In the genomic region with DNA sequence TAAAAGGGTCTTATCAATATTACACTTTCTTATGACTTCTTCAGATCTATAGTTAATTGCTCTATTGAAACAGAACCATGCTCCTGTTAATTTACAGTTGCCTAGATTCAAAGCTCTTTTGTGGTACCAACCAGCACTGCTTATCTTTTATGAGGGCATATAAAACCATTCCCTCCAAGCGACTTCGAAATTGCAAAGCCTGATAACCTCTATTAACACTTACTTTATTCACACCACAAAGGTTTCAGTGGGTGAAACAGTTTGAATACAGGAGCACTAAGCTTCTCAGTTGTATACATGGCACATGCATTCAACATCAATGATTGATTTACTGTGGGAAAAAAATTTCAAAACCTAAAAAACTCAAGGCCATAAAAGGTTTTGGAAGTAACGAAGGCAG, we compare ENCODE assay signal across 1 cellular context.
TF ChIP-seq lines count a peak whose summit lies in the region.

No MANE protein-coding gene starts in this region.

TF ChIP-seq in HEK293, 187 proteins besides CTCF, POLR2A, EP300 and RAD21 (continued from another document and continues in another):
- TF ChIP-seq ZNF707 (tag by site-specific recombination; IDR thresholded peaks at IDR 0.05), result no peak
- TF ChIP-seq REPIN1 (tag by site-specific recombination; IDR thresholded peaks at IDR 0.05; ENCODE audit: low read depth), result no peak
- TF ChIP-seq ZFP3 (tag by site-specific recombination; IDR thresholded peaks at IDR 0.05; ENCODE audit: low read depth), result peak; percentile 19; the same call in 1 of the 2 replicates
- TF ChIP-seq, protein P1, sequence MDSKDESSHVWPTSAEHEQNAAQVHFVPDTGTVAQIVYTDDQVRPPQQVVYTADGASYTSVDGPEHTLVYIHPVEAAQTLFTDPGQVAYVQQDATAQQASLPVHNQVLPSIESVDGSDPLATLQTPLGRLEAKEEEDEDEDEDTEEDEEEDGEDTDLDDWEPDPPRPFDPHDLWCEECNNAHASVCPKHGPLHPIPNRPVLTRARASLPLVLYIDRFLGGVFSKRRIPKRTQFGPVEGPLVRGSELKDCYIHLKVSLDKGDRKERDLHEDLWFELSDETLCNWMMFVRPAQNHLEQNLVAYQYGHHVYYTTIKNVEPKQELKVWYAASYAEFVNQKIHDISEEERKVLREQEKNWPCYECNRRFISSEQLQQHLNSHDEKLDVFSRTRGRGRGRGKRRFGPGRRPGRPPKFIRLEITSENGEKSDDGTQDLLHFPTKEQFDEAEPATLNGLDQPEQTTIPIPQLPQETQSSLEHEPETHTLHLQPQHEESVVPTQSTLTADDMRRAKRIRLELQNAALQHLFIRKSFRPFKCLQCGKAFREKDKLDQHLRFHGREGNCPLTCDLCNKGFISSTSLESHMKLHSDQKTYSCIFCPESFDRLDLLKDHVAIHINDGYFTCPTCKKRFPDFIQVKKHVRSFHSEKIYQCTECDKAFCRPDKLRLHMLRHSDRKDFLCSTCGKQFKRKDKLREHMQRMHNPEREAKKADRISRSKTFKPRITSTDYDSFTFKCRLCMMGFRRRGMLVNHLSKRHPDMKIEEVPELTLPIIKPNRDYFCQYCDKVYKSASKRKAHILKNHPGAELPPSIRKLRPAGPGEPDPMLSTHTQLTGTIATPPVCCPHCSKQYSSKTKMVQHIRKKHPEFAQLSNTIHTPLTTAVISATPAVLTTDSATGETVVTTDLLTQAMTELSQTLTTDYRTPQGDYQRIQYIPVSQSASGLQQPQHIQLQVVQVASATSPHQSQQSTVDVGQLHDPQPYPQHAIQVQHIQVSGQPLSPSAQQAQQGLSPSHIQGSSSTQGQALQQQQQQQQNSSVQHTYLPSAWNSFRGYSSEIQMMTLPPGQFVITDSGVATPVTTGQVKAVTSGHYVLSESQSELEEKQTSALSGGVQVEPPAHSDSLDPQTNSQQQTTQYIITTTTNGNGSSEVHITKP (tag by site-specific recombination; IDR thresholded peaks at IDR 0.05), result no peak
- TF ChIP-seq, protein P2, sequence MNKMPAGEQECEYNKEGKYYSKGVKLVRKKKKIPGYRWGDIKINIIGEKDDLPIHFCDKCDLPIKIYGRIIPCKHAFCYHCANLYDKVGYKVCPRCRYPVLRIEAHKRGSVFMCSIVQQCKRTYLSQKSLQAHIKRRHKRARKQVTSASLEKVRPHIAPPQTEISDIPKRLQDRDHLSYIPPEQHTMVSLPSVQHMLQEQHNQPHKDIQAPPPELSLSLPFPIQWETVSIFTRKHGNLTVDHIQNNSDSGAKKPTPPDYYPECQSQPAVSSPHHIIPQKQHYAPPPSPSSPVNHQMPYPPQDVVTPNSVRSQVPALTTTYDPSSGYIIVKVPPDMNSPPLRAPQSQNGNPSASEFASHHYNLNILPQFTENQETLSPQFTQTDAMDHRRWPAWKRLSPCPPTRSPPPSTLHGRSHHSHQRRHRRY (tag by site-specific recombination; IDR thresholded peaks at IDR 0.05), result no peak
- TF ChIP-seq, protein P3, sequence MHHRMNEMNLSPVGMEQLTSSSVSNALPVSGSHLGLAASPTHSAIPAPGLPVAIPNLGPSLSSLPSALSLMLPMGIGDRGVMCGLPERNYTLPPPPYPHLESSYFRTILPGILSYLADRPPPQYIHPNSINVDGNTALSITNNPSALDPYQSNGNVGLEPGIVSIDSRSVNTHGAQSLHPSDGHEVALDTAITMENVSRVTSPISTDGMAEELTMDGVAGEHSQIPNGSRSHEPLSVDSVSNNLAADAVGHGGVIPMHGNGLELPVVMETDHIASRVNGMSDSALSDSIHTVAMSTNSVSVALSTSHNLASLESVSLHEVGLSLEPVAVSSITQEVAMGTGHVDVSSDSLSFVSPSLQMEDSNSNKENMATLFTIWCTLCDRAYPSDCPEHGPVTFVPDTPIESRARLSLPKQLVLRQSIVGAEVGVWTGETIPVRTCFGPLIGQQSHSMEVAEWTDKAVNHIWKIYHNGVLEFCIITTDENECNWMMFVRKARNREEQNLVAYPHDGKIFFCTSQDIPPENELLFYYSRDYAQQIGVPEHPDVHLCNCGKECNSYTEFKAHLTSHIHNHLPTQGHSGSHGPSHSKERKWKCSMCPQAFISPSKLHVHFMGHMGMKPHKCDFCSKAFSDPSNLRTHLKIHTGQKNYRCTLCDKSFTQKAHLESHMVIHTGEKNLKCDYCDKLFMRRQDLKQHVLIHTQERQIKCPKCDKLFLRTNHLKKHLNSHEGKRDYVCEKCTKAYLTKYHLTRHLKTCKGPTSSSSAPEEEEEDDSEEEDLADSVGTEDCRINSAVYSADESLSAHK (tag by site-specific recombination; IDR thresholded peaks at IDR 0.05), result peak; percentile 85
- TF ChIP-seq ZNF10 (tag by site-specific recombination; IDR thresholded peaks at IDR 0.05), result no peak
- TF ChIP-seq, protein P4, sequence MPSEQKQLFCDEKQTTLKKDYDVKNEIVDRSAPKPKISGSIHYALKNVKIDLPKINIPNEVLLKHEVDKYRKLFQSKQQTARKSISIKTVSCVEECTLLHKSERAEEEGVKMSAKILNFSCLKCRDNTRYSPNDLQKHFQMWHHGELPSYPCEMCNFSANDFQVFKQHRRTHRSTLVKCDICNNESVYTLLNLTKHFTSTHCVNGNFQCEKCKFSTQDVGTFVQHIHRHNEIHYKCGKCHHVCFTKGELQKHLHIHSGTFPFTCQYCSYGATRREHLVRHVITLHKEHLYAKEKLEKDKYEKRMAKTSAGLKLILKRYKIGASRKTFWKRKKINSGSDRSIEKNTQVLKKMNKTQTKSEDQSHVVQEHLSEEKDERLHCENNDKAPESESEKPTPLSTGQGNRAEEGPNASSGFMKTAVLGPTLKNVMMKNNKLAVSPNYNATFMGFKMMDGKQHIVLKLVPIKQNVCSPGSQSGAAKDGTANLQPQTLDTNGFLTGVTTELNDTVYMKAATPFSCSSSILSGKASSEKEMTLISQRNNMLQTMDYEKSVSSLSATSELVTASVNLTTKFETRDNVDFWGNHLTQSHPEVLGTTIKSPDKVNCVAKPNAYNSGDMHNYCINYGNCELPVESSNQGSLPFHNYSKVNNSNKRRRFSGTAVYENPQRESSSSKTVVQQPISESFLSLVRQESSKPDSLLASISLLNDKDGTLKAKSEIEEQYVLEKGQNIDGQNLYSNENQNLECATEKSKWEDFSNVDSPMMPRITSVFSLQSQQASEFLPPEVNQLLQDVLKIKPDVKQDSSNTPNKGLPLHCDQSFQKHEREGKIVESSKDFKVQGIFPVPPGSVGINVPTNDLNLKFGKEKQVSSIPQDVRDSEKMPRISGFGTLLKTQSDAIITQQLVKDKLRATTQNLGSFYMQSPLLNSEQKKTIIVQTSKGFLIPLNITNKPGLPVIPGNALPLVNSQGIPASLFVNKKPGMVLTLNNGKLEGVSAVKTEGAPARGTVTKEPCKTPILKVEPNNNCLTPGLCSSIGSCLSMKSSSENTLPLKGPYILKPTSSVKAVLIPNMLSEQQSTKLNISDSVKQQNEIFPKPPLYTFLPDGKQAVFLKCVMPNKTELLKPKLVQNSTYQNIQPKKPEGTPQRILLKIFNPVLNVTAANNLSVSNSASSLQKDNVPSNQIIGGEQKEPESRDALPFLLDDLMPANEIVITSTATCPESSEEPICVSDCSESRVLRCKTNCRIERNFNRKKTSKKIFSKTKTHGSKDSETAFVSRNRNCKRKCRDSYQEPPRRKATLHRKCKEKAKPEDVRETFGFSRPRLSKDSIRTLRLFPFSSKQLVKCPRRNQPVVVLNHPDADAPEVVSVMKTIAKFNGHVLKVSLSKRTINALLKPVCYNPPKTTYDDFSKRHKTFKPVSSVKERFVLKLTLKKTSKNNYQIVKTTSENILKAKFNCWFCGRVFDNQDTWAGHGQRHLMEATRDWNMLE (tag by site-specific recombination; conservative IDR thresholded peaks at IDR 0.05; ENCODE audit: low read depth), result no peak
- TF ChIP-seq ZNF23 (tag by site-specific recombination; IDR thresholded peaks at IDR 0.05; ENCODE audit: borderline replicate concordance), result no peak
- no peak for TF ChIP-seq ZNF76 (tag by site-specific recombination; IDR thresholded peaks at IDR 0.05; ENCODE audit: borderline replicate concordance, low read depth)
- TF ChIP-seq ZNF121 (tag by site-specific recombination; IDR thresholded peaks at IDR 0.05), result no peak
- TF ChIP-seq ZNF785 (tag by site-specific recombination; IDR thresholded peaks at IDR 0.05), result no peak
- TF ChIP-seq ZNF211 (tag by site-specific recombination; IDR thresholded peaks at IDR 0.05; ENCODE audit: low read depth), result no peak
- no peak for TF ChIP-seq ZNF221 (tag by site-specific recombination; IDR thresholded peaks at IDR 0.05; ENCODE audit: borderline replicate concordance)
- TF ChIP-seq KLF7 (tag by site-specific recombination; IDR thresholded peaks at IDR 0.05; ENCODE audit: borderline replicate concordance), result no peak
- no peak for TF ChIP-seq ZNF654 (tag by site-specific recombination; IDR thresholded peaks at IDR 0.05; ENCODE audit: low read depth)
- no peak for TF ChIP-seq ZNF664 (tag by site-specific recombination; IDR thresholded peaks at IDR 0.05)
- TF ChIP-seq ZNF404 (tag by site-specific recombination; IDR thresholded peaks at IDR 0.05), result no peak
- TF ChIP-seq, protein P5, sequence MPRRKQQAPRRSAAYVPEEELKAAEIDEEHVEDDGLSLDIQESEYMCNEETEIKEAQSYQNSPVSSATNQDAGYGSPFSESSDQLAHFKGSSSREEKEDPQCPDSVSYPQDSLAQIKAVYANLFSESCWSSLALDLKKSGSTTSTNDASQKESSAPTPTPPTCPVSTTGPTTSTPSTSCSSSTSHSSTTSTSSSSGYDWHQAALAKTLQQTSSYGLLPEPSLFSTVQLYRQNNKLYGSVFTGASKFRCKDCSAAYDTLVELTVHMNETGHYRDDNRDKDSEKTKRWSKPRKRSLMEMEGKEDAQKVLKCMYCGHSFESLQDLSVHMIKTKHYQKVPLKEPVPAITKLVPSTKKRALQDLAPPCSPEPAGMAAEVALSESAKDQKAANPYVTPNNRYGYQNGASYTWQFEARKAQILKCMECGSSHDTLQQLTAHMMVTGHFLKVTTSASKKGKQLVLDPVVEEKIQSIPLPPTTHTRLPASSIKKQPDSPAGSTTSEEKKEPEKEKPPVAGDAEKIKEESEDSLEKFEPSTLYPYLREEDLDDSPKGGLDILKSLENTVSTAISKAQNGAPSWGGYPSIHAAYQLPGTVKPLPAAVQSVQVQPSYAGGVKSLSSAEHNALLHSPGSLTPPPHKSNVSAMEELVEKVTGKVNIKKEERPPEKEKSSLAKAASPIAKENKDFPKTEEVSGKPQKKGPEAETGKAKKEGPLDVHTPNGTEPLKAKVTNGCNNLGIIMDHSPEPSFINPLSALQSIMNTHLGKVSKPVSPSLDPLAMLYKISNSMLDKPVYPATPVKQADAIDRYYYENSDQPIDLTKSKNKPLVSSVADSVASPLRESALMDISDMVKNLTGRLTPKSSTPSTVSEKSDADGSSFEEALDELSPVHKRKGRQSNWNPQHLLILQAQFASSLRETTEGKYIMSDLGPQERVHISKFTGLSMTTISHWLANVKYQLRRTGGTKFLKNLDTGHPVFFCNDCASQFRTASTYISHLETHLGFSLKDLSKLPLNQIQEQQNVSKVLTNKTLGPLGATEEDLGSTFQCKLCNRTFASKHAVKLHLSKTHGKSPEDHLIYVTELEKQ (tag by site-specific recombination; IDR thresholded peaks at IDR 0.05; ENCODE audit: borderline replicate concordance), result no peak
- no peak for TF ChIP-seq ZNF747 (tag by site-specific recombination; IDR thresholded peaks at IDR 0.05)
- TF ChIP-seq, protein P6, sequence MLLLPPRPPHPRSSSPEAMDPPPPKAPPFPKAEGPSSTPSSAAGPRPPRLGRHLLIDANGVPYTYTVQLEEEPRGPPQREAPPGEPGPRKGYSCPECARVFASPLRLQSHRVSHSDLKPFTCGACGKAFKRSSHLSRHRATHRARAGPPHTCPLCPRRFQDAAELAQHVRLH (tag by site-specific recombination; IDR thresholded peaks at IDR 0.05), result peak; percentile 84; the same call in 1 of the 2 replicates
- TF ChIP-seq KLF8 (tag by site-specific recombination; IDR thresholded peaks at IDR 0.05), result no peak
- no peak for TF ChIP-seq ZBTB21 (tag by site-specific recombination; IDR thresholded peaks at IDR 0.05)
- no peak for TF ChIP-seq EGR2 (tag by site-specific recombination; IDR thresholded peaks at IDR 0.05; ENCODE audit: low read depth)
- no peak for TF ChIP-seq ZNF549 (tag by site-specific recombination; IDR thresholded peaks at IDR 0.05)
- no peak for TF ChIP-seq ZNF624 (tag by site-specific recombination; IDR thresholded peaks at IDR 0.05)
- no peak for TF ChIP-seq ZEB2 (tag by site-specific recombination; IDR thresholded peaks at IDR 0.05)
- no peak for TF ChIP-seq ZBTB1 (tag by site-specific recombination; IDR thresholded peaks at IDR 0.05)
- TF ChIP-seq SALL2 (tag by site-specific recombination; IDR thresholded peaks at IDR 0.05; ENCODE audit: borderline replicate concordance), result no peak
- TF ChIP-seq ZNF433 (tag by site-specific recombination; IDR thresholded peaks at IDR 0.05; ENCODE audit: low read depth), result no peak
- TF ChIP-seq ZNF677 (tag by site-specific recombination; IDR thresholded peaks at IDR 0.05), result no peak
- TF ChIP-seq, protein P7, sequence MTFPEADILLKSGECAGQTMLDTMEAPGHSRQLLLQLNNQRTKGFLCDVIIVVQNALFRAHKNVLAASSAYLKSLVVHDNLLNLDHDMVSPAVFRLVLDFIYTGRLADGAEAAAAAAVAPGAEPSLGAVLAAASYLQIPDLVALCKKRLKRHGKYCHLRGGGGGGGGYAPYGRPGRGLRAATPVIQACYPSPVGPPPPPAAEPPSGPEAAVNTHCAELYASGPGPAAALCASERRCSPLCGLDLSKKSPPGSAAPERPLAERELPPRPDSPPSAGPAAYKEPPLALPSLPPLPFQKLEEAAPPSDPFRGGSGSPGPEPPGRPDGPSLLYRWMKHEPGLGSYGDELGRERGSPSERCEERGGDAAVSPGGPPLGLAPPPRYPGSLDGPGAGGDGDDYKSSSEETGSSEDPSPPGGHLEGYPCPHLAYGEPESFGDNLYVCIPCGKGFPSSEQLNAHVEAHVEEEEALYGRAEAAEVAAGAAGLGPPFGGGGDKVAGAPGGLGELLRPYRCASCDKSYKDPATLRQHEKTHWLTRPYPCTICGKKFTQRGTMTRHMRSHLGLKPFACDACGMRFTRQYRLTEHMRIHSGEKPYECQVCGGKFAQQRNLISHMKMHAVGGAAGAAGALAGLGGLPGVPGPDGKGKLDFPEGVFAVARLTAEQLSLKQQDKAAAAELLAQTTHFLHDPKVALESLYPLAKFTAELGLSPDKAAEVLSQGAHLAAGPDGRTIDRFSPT (tag by site-specific recombination; IDR thresholded peaks at IDR 0.05), result no peak
- TF ChIP-seq ZNF248 (tag by site-specific recombination; IDR thresholded peaks at IDR 0.05), result no peak
- TF ChIP-seq ZNF48 (tag by site-specific recombination; IDR thresholded peaks at IDR 0.05), result no peak
- peak; percentile 69; the same call in 1 of the 2 replicates for TF ChIP-seq SCRT1 (tag by site-specific recombination; IDR thresholded peaks at IDR 0.05; ENCODE audit: borderline replicate concordance)
- TF ChIP-seq, protein P8, sequence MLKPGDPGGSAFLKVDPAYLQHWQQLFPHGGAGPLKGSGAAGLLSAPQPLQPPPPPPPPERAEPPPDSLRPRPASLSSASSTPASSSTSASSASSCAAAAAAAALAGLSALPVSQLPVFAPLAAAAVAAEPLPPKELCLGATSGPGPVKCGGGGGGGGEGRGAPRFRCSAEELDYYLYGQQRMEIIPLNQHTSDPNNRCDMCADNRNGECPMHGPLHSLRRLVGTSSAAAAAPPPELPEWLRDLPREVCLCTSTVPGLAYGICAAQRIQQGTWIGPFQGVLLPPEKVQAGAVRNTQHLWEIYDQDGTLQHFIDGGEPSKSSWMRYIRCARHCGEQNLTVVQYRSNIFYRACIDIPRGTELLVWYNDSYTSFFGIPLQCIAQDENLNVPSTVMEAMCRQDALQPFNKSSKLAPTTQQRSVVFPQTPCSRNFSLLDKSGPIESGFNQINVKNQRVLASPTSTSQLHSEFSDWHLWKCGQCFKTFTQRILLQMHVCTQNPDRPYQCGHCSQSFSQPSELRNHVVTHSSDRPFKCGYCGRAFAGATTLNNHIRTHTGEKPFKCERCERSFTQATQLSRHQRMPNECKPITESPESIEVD (tag by site-specific recombination; IDR thresholded peaks at IDR 0.05), result peak; percentile 96
- TF ChIP-seq ZNF223 (tag by site-specific recombination; IDR thresholded peaks at IDR 0.05), result no peak
